1 cellular context compared by ENCODE assay signal in genomic region chr13:97223711-97224461, GRCh38.
TF ChIP-seq lines count a peak whose summit lies in the region.

No MANE protein-coding gene starts in this region.

TF ChIP-seq in HCT116, 20 proteins besides CTCF, POLR2A, EP300 and RAD21 (continued from another document):
- TF ChIP-seq ZBTB33 (IDR thresholded peaks at IDR 0.05; ENCODE audit: extremely low read depth, insufficient replicate concordance, low read length) (no peak), ELF1 (IDR thresholded peaks at IDR 0.05; ENCODE audit: borderline replicate concordance, low read depth) (no peak), JUND (IDR thresholded peaks at IDR 0.05) (peak; percentile 38; the same call in 1 of the 2 replicates), ATF3 (IDR thresholded peaks at IDR 0.05) (peak; percentile 59), CEBPB (IDR thresholded peaks at IDR 0.05; ENCODE audit: low read depth) (no peak)
